ENCODE assay signal across 1 cellular context in the genomic region with DNA sequence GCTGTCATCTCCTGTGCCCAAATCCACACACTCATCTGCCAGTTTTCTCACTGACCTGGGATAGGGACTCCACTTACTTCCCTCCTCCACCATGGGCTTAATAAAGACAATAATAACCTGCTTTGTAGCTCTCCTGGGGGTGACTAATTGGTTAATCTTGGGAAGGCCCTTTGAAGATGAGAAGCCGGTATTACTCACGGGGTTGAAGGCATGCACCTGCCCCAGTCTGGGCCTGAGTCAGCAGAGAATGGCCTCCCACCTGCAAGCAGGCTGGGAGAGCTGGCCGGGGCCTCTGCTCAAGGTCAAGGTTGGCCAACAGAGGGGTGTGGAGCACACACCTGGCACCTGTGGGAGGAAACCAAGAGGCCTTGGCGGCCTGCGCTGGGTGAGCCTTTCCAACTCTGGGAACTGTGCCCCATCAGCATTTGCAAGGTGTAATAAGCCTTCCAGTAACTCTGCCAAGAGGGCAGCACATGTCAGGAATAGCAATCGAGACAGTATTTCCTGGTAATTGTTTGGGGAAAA.
A peak's percentile ranks its signal among the peaks of the same experiment; 100 is the strongest.
TF ChIP-seq lines count a peak whose summit lies in the region.

No MANE protein-coding gene starts in this region.

TF ChIP-seq in HepG2, 621 proteins besides CTCF, POLR2A, EP300 and RAD21 (continued from another document and continues in another):
- TF ChIP-seq RBAK (CRISPR knock-in tag; IDR thresholded peaks at IDR 0.05) (no peak), ZBTB7A (CRISPR knock-in tag; IDR thresholded peaks at IDR 0.05) (no peak), ZNF296 (CRISPR knock-in tag; conservative IDR thresholded peaks at IDR 0.05) (no peak), MEF2D (CRISPR knock-in tag; IDR thresholded peaks at IDR 0.05) (no peak), ZNF792 (CRISPR knock-in tag; IDR thresholded peaks at IDR 0.05) (0 out of 2 replicates have a peak, but pooled peaks have one; percentile 24), ZFY (CRISPR knock-in tag; IDR thresholded peaks at IDR 0.05) (peak; percentile 49; the same call in 1 of the 2 replicates), CCAR2 (optimal IDR thresholded peaks at IDR 0.05; ENCODE audit: low read depth, low read length) (no peak), NR1H2 (CRISPR knock-in tag; IDR thresholded peaks at IDR 0.05; ENCODE audit: borderline replicate concordance, low read depth) (no peak), HNRNPUL1 (IDR thresholded peaks at IDR 0.05; ENCODE audit: low read depth, low read length) (no peak), NCOA5 (CRISPR knock-in tag; IDR thresholded peaks at IDR 0.05) (no peak), ZNF703 (CRISPR knock-in tag; IDR thresholded peaks at IDR 0.05; ENCODE audit: borderline replicate concordance) (no peak), ZNF552 (CRISPR knock-in tag; IDR thresholded peaks at IDR 0.05; ENCODE audit: borderline replicate concordance) (no peak), FOXK2 (IDR thresholded peaks at IDR 0.05) (no peak), ZNF335 (CRISPR knock-in tag; IDR thresholded peaks at IDR 0.05) (no peak), SALL1 (CRISPR knock-in tag; IDR thresholded peaks at IDR 0.05) (peak; percentile 50; the same call in 1 of the 2 replicates), ZFX (CRISPR knock-in tag; IDR thresholded peaks at IDR 0.05; ENCODE audit: low read depth) (peak; percentile 19; the same call in 1 of the 2 replicates), ZNF558 (CRISPR knock-in tag; IDR thresholded peaks at IDR 0.05; ENCODE audit: borderline replicate concordance) (no peak), CBX1 (IDR thresholded peaks at IDR 0.05; ENCODE audit: low read depth) (no peak), NPAS2 (CRISPR knock-in tag; IDR thresholded peaks at IDR 0.05; ENCODE audit: borderline replicate concordance) (no peak), ZNF780A (CRISPR knock-in tag; IDR thresholded peaks at IDR 0.05) (no peak), SKI (IDR thresholded peaks at IDR 0.05; ENCODE audit: partially characterized antibody) (no peak), TBP (CRISPR knock-in tag; IDR thresholded peaks at IDR 0.05) (no peak), NBN (conservative IDR thresholded peaks at IDR 0.05) (no peak), ZNF3 (CRISPR knock-in tag; IDR thresholded peaks at IDR 0.05) (no peak), ZNF564 (CRISPR knock-in tag; IDR thresholded peaks at IDR 0.05) (no peak), ZNF709 (CRISPR knock-in tag; IDR thresholded peaks at IDR 0.05) (no peak), ZBTB42 (CRISPR knock-in tag; IDR thresholded peaks at IDR 0.05) (no peak), SP5 (CRISPR knock-in tag; IDR thresholded peaks at IDR 0.05; ENCODE audit: borderline replicate concordance, low read depth) (no peak), SAP130 (CRISPR knock-in tag; IDR thresholded peaks at IDR 0.05; ENCODE audit: low read depth) (peak; percentile 65), HNRNPK (IDR thresholded peaks at IDR 0.05; ENCODE audit: low read depth, low read length, poor library complexity, severe bottlenecking) (no peak)
- TF ChIP-seq, protein P1, sequence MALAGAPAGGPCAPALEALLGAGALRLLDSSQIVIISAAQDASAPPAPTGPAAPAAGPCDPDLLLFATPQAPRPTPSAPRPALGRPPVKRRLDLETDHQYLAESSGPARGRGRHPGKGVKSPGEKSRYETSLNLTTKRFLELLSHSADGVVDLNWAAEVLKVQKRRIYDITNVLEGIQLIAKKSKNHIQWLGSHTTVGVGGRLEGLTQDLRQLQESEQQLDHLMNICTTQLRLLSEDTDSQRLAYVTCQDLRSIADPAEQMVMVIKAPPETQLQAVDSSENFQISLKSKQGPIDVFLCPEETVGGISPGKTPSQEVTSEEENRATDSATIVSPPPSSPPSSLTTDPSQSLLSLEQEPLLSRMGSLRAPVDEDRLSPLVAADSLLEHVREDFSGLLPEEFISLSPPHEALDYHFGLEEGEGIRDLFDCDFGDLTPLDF (CRISPR knock-in tag; IDR thresholded peaks at IDR 0.05): no peak
- TF ChIP-seq, protein P2, sequence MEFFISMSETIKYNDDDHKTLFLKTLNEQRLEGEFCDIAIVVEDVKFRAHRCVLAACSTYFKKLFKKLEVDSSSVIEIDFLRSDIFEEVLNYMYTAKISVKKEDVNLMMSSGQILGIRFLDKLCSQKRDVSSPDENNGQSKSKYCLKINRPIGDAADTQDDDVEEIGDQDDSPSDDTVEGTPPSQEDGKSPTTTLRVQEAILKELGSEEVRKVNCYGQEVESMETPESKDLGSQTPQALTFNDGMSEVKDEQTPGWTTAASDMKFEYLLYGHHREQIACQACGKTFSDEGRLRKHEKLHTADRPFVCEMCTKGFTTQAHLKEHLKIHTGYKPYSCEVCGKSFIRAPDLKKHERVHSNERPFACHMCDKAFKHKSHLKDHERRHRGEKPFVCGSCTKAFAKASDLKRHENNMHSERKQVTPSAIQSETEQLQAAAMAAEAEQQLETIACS (CRISPR knock-in tag; IDR thresholded peaks at IDR 0.05): no peak
- TF ChIP-seq, protein P3, sequence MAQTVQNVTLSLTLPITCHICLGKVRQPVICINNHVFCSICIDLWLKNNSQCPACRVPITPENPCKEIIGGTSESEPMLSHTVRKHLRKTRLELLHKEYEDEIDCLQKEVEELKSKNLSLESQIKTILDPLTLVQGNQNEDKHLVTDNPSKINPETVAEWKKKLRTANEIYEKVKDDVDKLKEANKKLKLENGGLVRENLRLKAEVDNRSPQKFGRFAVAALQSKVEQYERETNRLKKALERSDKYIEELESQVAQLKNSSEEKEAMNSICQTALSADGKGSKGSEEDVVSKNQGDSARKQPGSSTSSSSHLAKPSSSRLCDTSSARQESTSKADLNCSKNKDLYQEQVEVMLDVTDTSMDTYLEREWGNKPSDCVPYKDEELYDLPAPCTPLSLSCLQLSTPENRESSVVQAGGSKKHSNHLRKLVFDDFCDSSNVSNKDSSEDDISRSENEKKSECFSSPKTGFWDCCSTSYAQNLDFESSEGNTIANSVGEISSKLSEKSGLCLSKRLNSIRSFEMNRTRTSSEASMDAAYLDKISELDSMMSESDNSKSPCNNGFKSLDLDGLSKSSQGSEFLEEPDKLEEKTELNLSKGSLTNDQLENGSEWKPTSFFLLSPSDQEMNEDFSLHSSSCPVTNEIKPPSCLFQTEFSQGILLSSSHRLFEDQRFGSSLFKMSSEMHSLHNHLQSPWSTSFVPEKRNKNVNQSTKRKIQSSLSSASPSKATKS (CRISPR knock-in tag; IDR thresholded peaks at IDR 0.05): no peak
- TF ChIP-seq, protein P4, sequence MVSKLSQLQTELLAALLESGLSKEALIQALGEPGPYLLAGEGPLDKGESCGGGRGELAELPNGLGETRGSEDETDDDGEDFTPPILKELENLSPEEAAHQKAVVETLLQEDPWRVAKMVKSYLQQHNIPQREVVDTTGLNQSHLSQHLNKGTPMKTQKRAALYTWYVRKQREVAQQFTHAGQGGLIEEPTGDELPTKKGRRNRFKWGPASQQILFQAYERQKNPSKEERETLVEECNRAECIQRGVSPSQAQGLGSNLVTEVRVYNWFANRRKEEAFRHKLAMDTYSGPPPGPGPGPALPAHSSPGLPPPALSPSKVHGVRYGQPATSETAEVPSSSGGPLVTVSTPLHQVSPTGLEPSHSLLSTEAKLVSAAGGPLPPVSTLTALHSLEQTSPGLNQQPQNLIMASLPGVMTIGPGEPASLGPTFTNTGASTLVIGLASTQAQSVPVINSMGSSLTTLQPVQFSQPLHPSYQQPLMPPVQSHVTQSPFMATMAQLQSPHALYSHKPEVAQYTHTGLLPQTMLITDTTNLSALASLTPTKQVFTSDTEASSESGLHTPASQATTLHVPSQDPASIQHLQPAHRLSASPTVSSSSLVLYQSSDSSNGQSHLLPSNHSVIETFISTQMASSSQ (IDR thresholded peaks at IDR 0.05; ENCODE audit: low read depth): no peak
- TF ChIP-seq, protein P4 (CRISPR knock-in tag; IDR thresholded peaks at IDR 0.05; ENCODE audit: borderline replicate concordance): no peak
- TF ChIP-seq, protein P5, sequence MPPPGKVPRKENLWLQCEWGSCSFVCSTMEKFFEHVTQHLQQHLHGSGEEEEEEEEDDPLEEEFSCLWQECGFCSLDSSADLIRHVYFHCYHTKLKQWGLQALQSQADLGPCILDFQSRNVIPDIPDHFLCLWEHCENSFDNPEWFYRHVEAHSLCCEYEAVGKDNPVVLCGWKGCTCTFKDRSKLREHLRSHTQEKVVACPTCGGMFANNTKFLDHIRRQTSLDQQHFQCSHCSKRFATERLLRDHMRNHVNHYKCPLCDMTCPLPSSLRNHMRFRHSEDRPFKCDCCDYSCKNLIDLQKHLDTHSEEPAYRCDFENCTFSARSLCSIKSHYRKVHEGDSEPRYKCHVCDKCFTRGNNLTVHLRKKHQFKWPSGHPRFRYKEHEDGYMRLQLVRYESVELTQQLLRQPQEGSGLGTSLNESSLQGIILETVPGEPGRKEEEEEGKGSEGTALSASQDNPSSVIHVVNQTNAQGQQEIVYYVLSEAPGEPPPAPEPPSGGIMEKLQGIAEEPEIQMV (CRISPR knock-in tag; IDR thresholded peaks at IDR 0.05; ENCODE audit: low read depth): no peak
- TF ChIP-seq, protein P6, sequence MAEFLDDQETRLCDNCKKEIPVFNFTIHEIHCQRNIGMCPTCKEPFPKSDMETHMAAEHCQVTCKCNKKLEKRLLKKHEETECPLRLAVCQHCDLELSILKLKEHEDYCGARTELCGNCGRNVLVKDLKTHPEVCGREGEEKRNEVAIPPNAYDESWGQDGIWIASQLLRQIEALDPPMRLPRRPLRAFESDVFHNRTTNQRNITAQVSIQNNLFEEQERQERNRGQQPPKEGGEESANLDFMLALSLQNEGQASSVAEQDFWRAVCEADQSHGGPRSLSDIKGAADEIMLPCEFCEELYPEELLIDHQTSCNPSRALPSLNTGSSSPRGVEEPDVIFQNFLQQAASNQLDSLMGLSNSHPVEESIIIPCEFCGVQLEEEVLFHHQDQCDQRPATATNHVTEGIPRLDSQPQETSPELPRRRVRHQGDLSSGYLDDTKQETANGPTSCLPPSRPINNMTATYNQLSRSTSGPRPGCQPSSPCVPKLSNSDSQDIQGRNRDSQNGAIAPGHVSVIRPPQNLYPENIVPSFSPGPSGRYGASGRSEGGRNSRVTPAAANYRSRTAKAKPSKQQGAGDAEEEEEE (CRISPR knock-in tag; IDR thresholded peaks at IDR 0.05; ENCODE audit: borderline replicate concordance): no peak
- TF ChIP-seq, protein P7, sequence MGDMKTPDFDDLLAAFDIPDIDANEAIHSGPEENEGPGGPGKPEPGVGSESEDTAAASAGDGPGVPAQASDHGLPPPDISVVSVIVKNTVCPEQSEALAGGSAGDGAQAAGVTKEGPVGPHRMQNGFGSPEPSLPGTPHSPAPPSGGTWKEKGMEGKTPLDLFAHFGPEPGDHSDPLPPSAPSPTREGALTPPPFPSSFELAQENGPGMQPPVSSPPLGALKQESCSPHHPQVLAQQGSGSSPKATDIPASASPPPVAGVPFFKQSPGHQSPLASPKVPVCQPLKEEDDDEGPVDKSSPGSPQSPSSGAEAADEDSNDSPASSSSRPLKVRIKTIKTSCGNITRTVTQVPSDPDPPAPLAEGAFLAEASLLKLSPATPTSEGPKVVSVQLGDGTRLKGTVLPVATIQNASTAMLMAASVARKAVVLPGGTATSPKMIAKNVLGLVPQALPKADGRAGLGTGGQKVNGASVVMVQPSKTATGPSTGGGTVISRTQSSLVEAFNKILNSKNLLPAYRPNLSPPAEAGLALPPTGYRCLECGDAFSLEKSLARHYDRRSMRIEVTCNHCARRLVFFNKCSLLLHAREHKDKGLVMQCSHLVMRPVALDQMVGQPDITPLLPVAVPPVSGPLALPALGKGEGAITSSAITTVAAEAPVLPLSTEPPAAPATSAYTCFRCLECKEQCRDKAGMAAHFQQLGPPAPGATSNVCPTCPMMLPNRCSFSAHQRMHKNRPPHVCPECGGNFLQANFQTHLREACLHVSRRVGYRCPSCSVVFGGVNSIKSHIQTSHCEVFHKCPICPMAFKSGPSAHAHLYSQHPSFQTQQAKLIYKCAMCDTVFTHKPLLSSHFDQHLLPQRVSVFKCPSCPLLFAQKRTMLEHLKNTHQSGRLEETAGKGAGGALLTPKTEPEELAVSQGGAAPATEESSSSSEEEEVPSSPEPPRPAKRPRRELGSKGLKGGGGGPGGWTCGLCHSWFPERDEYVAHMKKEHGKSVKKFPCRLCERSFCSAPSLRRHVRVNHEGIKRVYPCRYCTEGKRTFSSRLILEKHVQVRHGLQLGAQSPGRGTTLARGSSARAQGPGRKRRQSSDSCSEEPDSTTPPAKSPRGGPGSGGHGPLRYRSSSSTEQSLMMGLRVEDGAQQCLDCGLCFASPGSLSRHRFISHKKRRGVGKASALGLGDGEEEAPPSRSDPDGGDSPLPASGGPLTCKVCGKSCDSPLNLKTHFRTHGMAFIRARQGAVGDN (CRISPR knock-in tag; IDR thresholded peaks at IDR 0.05): peak; percentile 92
- TF ChIP-seq, protein P8, sequence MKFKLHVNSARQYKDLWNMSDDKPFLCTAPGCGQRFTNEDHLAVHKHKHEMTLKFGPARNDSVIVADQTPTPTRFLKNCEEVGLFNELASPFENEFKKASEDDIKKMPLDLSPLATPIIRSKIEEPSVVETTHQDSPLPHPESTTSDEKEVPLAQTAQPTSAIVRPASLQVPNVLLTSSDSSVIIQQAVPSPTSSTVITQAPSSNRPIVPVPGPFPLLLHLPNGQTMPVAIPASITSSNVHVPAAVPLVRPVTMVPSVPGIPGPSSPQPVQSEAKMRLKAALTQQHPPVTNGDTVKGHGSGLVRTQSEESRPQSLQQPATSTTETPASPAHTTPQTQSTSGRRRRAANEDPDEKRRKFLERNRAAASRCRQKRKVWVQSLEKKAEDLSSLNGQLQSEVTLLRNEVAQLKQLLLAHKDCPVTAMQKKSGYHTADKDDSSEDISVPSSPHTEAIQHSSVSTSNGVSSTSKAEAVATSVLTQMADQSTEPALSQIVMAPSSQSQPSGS (CRISPR knock-in tag; IDR thresholded peaks at IDR 0.05): no peak
- TF ChIP-seq, protein P9, sequence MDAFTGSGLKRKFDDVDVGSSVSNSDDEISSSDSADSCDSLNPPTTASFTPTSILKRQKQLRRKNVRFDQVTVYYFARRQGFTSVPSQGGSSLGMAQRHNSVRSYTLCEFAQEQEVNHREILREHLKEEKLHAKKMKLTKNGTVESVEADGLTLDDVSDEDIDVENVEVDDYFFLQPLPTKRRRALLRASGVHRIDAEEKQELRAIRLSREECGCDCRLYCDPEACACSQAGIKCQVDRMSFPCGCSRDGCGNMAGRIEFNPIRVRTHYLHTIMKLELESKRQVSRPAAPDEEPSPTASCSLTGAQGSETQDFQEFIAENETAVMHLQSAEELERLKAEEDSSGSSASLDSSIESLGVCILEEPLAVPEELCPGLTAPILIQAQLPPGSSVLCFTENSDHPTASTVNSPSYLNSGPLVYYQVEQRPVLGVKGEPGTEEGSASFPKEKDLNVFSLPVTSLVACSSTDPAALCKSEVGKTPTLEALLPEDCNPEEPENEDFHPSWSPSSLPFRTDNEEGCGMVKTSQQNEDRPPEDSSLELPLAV (CRISPR knock-in tag; conservative IDR thresholded peaks at IDR 0.05; ENCODE audit: low read depth): no peak
